In genomic region chrX:3263681-3264126, GRCh38 we compare ENCODE assay signal across 1 cellular context.
TF ChIP-seq lines count a peak whose summit lies in the region.

No MANE protein-coding gene starts in this region.

TF ChIP-seq in A549, 52 proteins besides CTCF, POLR2A, EP300 and RAD21 (continued from another document):
- TF ChIP-seq NPAS2 (CRISPR knock-in tag; IDR thresholded peaks at IDR 0.05; ENCODE audit: borderline replicate concordance) (no peak), MYC (IDR thresholded peaks at IDR 0.05; ENCODE audit: borderline replicate concordance, low read length) (no peak), FOXS1 (CRISPR knock-in tag; IDR thresholded peaks at IDR 0.05) (no peak), RARB (CRISPR knock-in tag; IDR thresholded peaks at IDR 0.05) (no peak)
